In the genomic region with DNA sequence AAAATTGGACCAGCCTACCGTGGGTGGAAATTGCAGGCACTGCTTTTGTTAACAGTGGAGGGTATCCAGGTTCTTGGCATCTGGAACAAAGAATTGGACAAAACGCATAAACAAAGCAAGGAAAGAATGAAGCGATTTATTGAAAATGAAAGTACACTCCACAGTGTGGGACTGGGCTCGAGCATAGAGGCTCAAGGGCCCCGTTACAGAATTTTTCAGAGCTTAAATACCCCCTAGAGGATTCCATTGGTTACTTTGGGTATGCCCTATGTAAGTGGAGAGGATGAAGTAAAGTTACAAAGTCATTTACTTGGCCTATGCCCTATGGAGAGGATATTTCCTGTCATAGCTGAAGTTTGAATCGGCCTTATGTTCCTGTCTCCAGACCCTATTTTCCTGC, we compare ENCODE assay signal across 8 cellular contexts.
"Had no signal": no experiment of that assay in that cellular context is flagged by ENCODE, and none has a peak within 500 bp of the region (broad histone marks: within the 10 kb centered on the region; RNA-seq: fewer than 3 reads in every experiment).

No MANE protein-coding gene starts in this region.

- ATAC-seq: HCT116 had no signal

- H2AFZ ChIP-seq: GM23248 had no signal

- H3K4me3 ChIP-seq: GM23248, HAP-1 had no signal

- H3K36me3 ChIP-seq: HAP-1 had no signal

- H3K27ac ChIP-seq: GM23248 had no signal

- H3K9me3 ChIP-seq: HAP-1 had no signal

- H3K27ac Mint-ChIP-seq: HFFc6 had no signal

- H3K4me3 Mint-ChIP-seq: HFFc6 had no signal

- H3K9ac ChIP-seq: GM23248 had no signal

- DNase-seq: GM23248, GOT3, H7, HFFc6, IMR-90, KBM-7 had no signal
